In genomic region chr7:78226059-78226658, GRCh38 we compare ENCODE assay signal across 8 cellular contexts.
DNase-seq lines count a peak whose midpoint lies in the region; ATAC-seq and TF ChIP-seq lines count a peak whose summit lies in the region.

No MANE protein-coding gene starts in this region.

- no peak for TF ChIP-seq EP300 in suprapubic skin (IDR thresholded peaks at IDR 0.05)

- no peak for TF ChIP-seq POLR2A in suprapubic skin (IDR thresholded peaks at IDR 0.05)

- no peak for ATAC-seq in HG02840 (IDR thresholded peaks at IDR 0.05; ENCODE audit: low FRiP score, unreplicated experiment)

- WGBS in suprapubic skin = 36% methylated on average over 9 of the region's 9 CpGs

- H3K36me3 ChIP-seq in tibial artery (no peaks in the 10 kb centered on the region), suprapubic skin (no peaks in the 10 kb centered on the region)

- TF ChIP-seq CTCF in tibial artery (IDR thresholded peaks at IDR 0.05) = peak; percentile 38 to 42
- TF ChIP-seq CTCF in suprapubic skin (IDR thresholded peaks at IDR 0.05) = no peak

- H3K4me1 ChIP-seq in tibial artery (peaks cover 0 to 64% (median 8%) of the 10 kb centered on the region in 4 donors), suprapubic skin (no peaks in the 10 kb centered on the region)

- H3K27me3 ChIP-seq in tibial artery (no peaks in the 10 kb centered on the region), suprapubic skin (no peaks in the 10 kb centered on the region)

- H3K4me3 ChIP-seq in tibial artery (no peak overlapping the region), suprapubic skin (no peak overlapping the region)

- DNase-seq in NCI-H2196 (lab: John Stamatoyannopoulos, UW; ENCODE audit: unreplicated experiment) = peak; percentile 10
- no peak for DNase-seq in NCI-H2196 treated with DMSO at 0.1 percent for 48 hours (lab: John Stamatoyannopoulos, UW; ENCODE audit: unreplicated experiment)
- DNase-seq in NCI-H1092 treated with DMSO at 0.1 percent for 48 hours (lab: John Stamatoyannopoulos, UW) = peak; percentile 81
- DNase-seq in activated CD4-positive, alpha-beta T cell treated with anti-CD3 and anti-CD28 coated beads, Interleukin-2, amount 50 U/mL, for 48 hours = peak; percentile 38 to 42
- peak; percentile 64 for DNase-seq in iPS-NIHi11 (ENCODE audit: low spot score)
- no peak for DNase-seq in tibial artery
- no peak for DNase-seq in suprapubic skin (ENCODE audit: low spot score in 2 of 2)

- intact Hi-C loops in tibial artery (cut with DNase I; ENCODE audit: low total_unique reads) = no loop called here

- H3K27ac ChIP-seq in tibial artery = peak overlapping the region; percentile 39 to 65
- no peak overlapping the region for H3K27ac ChIP-seq in suprapubic skin

- H3K9me3 ChIP-seq in tibial artery = no peaks in the 10 kb centered on the region
- H3K9me3 ChIP-seq in suprapubic skin = no peaks in the 10 kb centered on the region

Comparison
In these comparisons a context has a peak if more than half of its experiments do, and no peak if none do; other contexts are left out.
1. DNase-seq: peak in NCI-H2196 (single experiment), NCI-H1092 treated with DMSO at 0.1 percent for 48 hours (single experiment), activated CD4-positive, alpha-beta T cell treated with anti-CD3 and anti-CD28 coated beads, Interleukin-2, amount 50 U/mL, for 48 hours (2 of 2) and iPS-NIHi11 (single experiment); none in NCI-H2196 treated with DMSO at 0.1 percent for 48 hours (single experiment), tibial artery (0 of 2) and suprapubic skin (0 of 2).
2. CTCF ChIP-seq: peak in tibial artery (2 of 2); none in suprapubic skin (0 of 2).